ENCODE assay signal across 12 cellular contexts in the genomic region with DNA sequence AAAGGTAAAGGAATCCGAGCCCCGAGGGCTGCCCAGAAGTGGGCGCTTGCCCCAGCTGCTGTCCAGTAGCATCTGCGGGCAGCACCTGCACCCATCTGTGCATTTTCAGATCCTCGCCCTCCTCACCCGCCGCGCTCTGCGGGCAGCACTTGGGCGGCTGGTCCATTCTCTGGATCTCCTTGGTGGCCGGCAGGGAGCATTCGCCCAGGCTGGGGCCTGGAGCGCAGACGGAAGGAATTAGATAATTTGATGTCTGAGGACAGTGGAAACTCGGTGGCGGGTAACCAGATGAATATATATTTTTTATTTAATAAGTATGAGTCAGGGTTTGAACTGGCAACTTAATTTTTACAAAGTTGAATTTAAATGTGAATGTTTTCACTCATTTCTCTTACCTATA.
DNase-seq lines count a peak whose midpoint lies in the region; ATAC-seq, FAIRE-seq and TF ChIP-seq lines count a peak whose summit lies in the region.
"Had no signal": no experiment of that assay in that cellular context is flagged by ENCODE, and none has a peak within 500 bp of the region (broad histone marks: within the 10 kb centered on the region; RNA-seq: fewer than 3 reads in every experiment).

No MANE protein-coding gene starts in this region.

- H3K4me3 ChIP-seq in BLaER1 treated with 17β-estradiol and CSF1 and Interleukin-3, amounts not matched to agents 10 nM and 100 nM: peak overlapping the region in 1 of 10 experiments; percentile 36; a peak in 2 of 20 replicates
- H3K4me3 ChIP-seq in H1 (ENCODE audit: extremely low read depth in 1 of 4, insufficient read depth in 2 of 4, low read depth in 3 of 4, low read length in 4 of 4): no peak overlapping the region
- H3K4me3 ChIP-seq in PC-9: no peak overlapping the region

- H3K9me3 ChIP-seq in BLaER1 treated with 17β-estradiol and CSF1 and Interleukin-3, amounts not matched to agents 10 nM and 100 nM (replicated peaks in 1 of 11): no peaks in the 10 kb centered on the region
- no peaks in the 10 kb centered on the region for H3K9me3 ChIP-seq in H1 (ENCODE audit: insufficient read depth in 2 of 2, low read depth in 1 of 2, low read length in 1 of 2)
- no peaks in the 10 kb centered on the region for H3K9me3 ChIP-seq in PC-9 (ENCODE audit: insufficient read depth, low read depth)

- peak overlapping the region; percentile 16 to 91 (median 84); a peak in 21 of 22 replicates for H3K27ac ChIP-seq in BLaER1 treated with 17β-estradiol and CSF1 and Interleukin-3, amounts not matched to agents 10 nM and 100 nM
- H3K27ac ChIP-seq in H1 (ENCODE audit: low read depth, low read length): no peak overlapping the region
- H3K27ac ChIP-seq in PC-9: no peak overlapping the region

- no peaks in the 10 kb centered on the region for H3K27me3 ChIP-seq in BLaER1 treated with 17β-estradiol and CSF1 and Interleukin-3, amounts not matched to agents 10 nM and 100 nM
- H3K27me3 ChIP-seq in H1 (replicated peaks in 1 of 4; ENCODE audit: control insufficient read depth in 3 of 4, extremely low read depth in 1 of 4, insufficient read depth in 3 of 4, low read length in 3 of 4) (no peaks in the 10 kb centered on the region), PC-9 (ENCODE audit: insufficient read depth, low read depth) (no peaks in the 10 kb centered on the region)

- 63% methylated on average over 16 of the region's 16 CpGs; no CpG with 5 or more reads in 1 of the 2 experiments for WGBS in H1 (ENCODE audit: extremely low coverage in 1 of 2, insufficient coverage in 1 of 2, insufficient read length in 1 of 2, insufficient replicate concordance in 2 of 2, low coverage in 1 of 2, low lambda C conversion rate in 2 of 2, missing lambda C conversion rate in 1 of 2), 2 experiments

- intact Hi-C loops in left colon (cut with DNase I, micrococcal nuclease) (no loop called here), PC-9 (cut with micrococcal nuclease; ENCODE audit: unreplicated experiment) (no loop called here)

- H3F3A ChIP-seq in PC-9 (ENCODE audit: insufficient read depth, low read depth): no peaks in the 10 kb centered on the region

- TF ChIP-seq POLR2A in H1 (IDR thresholded peaks at IDR 0.05; ENCODE audit: control extremely low read depth in 1 of 2, low read depth in 2 of 2, low read length in 2 of 2): no peak

- no peak overlapping the region for H4K8ac ChIP-seq in H1 (ENCODE audit: extremely low read depth, insufficient read depth, low read length)

- peak; percentile 31 for DNase-seq in MV-4-11 (lab: John Stamatoyannopoulos, UW)
- peak in 1 of 2 experiments; percentile 54 for DNase-seq in H1 (ENCODE audit: low read depth in 1 of 2, low spot score in 2 of 2)
- no peak for DNase-seq in nephron progenitor cell
- DNase-seq in NAMALWA (ENCODE audit: low spot score): no peak
- DNase-seq in left colon: no peak
- DNase-seq in PC-9: no peak
- DNase-seq: CD4-positive, alpha-beta T cell; immature natural killer cell; stimulated activated CD4-positive, alpha-beta T cell treated with anti-CD3 and anti-CD28 coated beads, Interleukin-4, amount 100 ng/mL, for 4 hours; stimulated activated naive CD8-positive, alpha-beta T cell treated with anti-CD3 and anti-CD28 coated beads, Interleukin-15, Interleukin-2, amounts not matched to agents 100 U/mL and 50 U/mL, for 24 hours had no signal

- H3K79me2 ChIP-seq in H1 (ENCODE audit: control insufficient read depth in 1 of 2, insufficient read depth in 2 of 2, low read length in 2 of 2): no peaks in the 10 kb centered on the region
- H3K79me2 ChIP-seq in PC-9 (ENCODE audit: low read depth): no peaks in the 10 kb centered on the region

- no peak overlapping the region for H2BK5ac ChIP-seq in H1 (ENCODE audit: low read depth, low read length)

- H3K36me3 Mint-ChIP-seq in nephron progenitor cell (ENCODE audit: low read depth): no peaks in the 10 kb centered on the region

- no peak overlapping the region for H3K14ac ChIP-seq in H1 (ENCODE audit: insufficient read length)

- ATAC-seq in GM21717 (IDR thresholded peaks at IDR 0.05; ENCODE audit: unreplicated experiment) (no peak), left colon (no peak)

- H3K4me2 ChIP-seq in BLaER1 treated with 17β-estradiol and CSF1 and Interleukin-3, amounts not matched to agents 10 nM and 100 nM: peak overlapping the region; percentile 47 to 83 (median 72); a peak in 21 of 22 replicates
- H3K4me2 ChIP-seq in H1 (ENCODE audit: insufficient read depth in 1 of 2, low read depth in 2 of 2, low read length in 2 of 2) (no peak overlapping the region), PC-9 (no peak overlapping the region)

- POLR2A ChIA-PET in H1 (lab: Charles Lee; ENCODE audit: partially characterized antibody): no interaction called here
- POLR2A ChIA-PET in PC-9 (lab: Charles Lee; ENCODE audit: unreplicated experiment): no interaction called here

- H3K4me1 ChIP-seq in BLaER1 treated with 17β-estradiol and CSF1 and Interleukin-3, amounts not matched to agents 10 nM and 100 nM: peaks cover 19 to 46% (median 41%) of the 10 kb centered on the region in 10 experiments
- H3K4me1 ChIP-seq in H1 (replicated peaks in 1 of 4; ENCODE audit: control insufficient read depth in 3 of 4, insufficient read depth in 4 of 4, low read length in 3 of 4): peaks cover 0 to 4% (median 1%) of the 10 kb centered on the region in 4 experiments; a peak in 3 of 7 replicates
- peaks cover 3% of the 10 kb centered on the region; the same call in 1 of the 2 replicates for H3K4me1 ChIP-seq in PC-9 (replicated peaks; ENCODE audit: insufficient read depth)

- H2BK120ac ChIP-seq in H1 (replicated peaks; ENCODE audit: low read depth, low read length): no peak overlapping the region

- peaks cover 7% of the 10 kb centered on the region for H3K27me3 Mint-ChIP-seq in nephron progenitor cell (ENCODE audit: low read depth, poor library complexity)
- H3K27me3 Mint-ChIP-seq: CD4-positive, alpha-beta T cell had no signal

- H2BK15ac ChIP-seq in H1 (ENCODE audit: low read length): no peak overlapping the region

- no peak for FAIRE-seq in H1 (lab: Jason Lieb, UNC)

- no peak overlapping the region for H4K5ac ChIP-seq in H1 (ENCODE audit: insufficient read length, low read depth, low read length)

- H3K18ac ChIP-seq in H1 (ENCODE audit: extremely low read depth, low read length): no peak overlapping the region

- no peak overlapping the region for H2BK12ac ChIP-seq in H1 (ENCODE audit: low read depth, low read length)

- H2BK20ac ChIP-seq in H1 (ENCODE audit: low read length): no peak overlapping the region

- H2AK5ac ChIP-seq in H1 (ENCODE audit: low read depth, low read length): no peak overlapping the region

- BruUV-seq in PC-9 (replicated peaks; lab: Mats Ljungman, UMichigan): no TSS peak

- no peaks in the 10 kb centered on the region for H4K20me1 ChIP-seq in BLaER1 treated with 17β-estradiol and CSF1 and Interleukin-3, amounts not matched to agents 10 nM and 100 nM
- no peaks in the 10 kb centered on the region for H4K20me1 ChIP-seq in H1 (replicated peaks in 1 of 2; ENCODE audit: control insufficient read depth in 1 of 2, insufficient read depth in 2 of 2, low read length in 2 of 2)
- H4K20me1 ChIP-seq in PC-9 (ENCODE audit: insufficient read depth): no peaks in the 10 kb centered on the region

- TF ChIP-seq RAD21 in H1 (IDR thresholded peaks at IDR 0.05 in 1 of 2, conservative IDR thresholded peaks at IDR 0.05 in 1 of 2; ENCODE audit: low read depth in 2 of 2, low read length in 2 of 2): peak in 1 of 2 experiments; percentile 48; a peak in 1 of 4 replicates

- no peak overlapping the region for H3K27ac Mint-ChIP-seq in nephron progenitor cell
- H3K27ac Mint-ChIP-seq: CD4-positive, alpha-beta T cell had no signal

- H3K9ac ChIP-seq in BLaER1 treated with 17β-estradiol and CSF1 and Interleukin-3, amounts not matched to agents 10 nM and 100 nM: peak overlapping the region in 10 of 11 experiments; percentile 15 to 77 (median 73); a peak in 19 of 22 replicates
- H3K9ac ChIP-seq in H1 (replicated peaks in 1 of 4; ENCODE audit: extremely low read depth in 1 of 4, low read depth in 3 of 4, low read length in 3 of 4): no peak overlapping the region

- H3K36me3 ChIP-seq in BLaER1 treated with 17β-estradiol and CSF1 and Interleukin-3, amounts not matched to agents 10 nM and 100 nM: no peaks in the 10 kb centered on the region
- H3K36me3 ChIP-seq in H1 (ENCODE audit: control insufficient read depth in 2 of 4, insufficient read depth in 4 of 4, low read length in 3 of 4): no peaks in the 10 kb centered on the region
- no peaks in the 10 kb centered on the region for H3K36me3 ChIP-seq in PC-9 (ENCODE audit: low read depth)

- H3K79me1 ChIP-seq in H1 (ENCODE audit: low read depth, low read length): no peaks in the 10 kb centered on the region

- H3K4me3 Mint-ChIP-seq in nephron progenitor cell: no peak overlapping the region
- H3K4me3 Mint-ChIP-seq: CD4-positive, alpha-beta T cell; immature natural killer cell had no signal

- H3K23me2 ChIP-seq in H1 (ENCODE audit: low read depth, low read length): no peaks in the 10 kb centered on the region

- H3K4me1 Mint-ChIP-seq in nephron progenitor cell: peaks cover 78% of the 10 kb centered on the region

- TF ChIP-seq EP300 in H1 (IDR thresholded peaks at IDR 0.05; ENCODE audit: borderline replicate concordance in 1 of 2, low read depth in 2 of 2, low read length in 2 of 2): no peak

- H3K56ac ChIP-seq in H1 (replicated peaks; ENCODE audit: insufficient read length, low read depth, low read length): no peak overlapping the region

- no peak overlapping the region for H3K4ac ChIP-seq in H1 (replicated peaks; ENCODE audit: insufficient read length, low read depth, low read length)

- H4K91ac ChIP-seq in H1 (replicated peaks; ENCODE audit: insufficient read length, low read length): no peak overlapping the region

- no peak overlapping the region for H2AFZ ChIP-seq in H1 (ENCODE audit: low read length)
- no peak overlapping the region for H2AFZ ChIP-seq in PC-9

- no peaks in the 10 kb centered on the region for H3K9me3 Mint-ChIP-seq in nephron progenitor cell
- H3K9me3 Mint-ChIP-seq: CD4-positive, alpha-beta T cell; immature natural killer cell had no signal

- TF ChIP-seq CTCF in H1 (IDR thresholded peaks at IDR 0.05; ENCODE audit: control extremely low read depth in 1 of 3, insufficient read depth in 1 of 3, low read depth in 1 of 3, low read length in 3 of 3): peak; percentile 37 to 46 (median 45)
- TF ChIP-seq CTCF in nephron progenitor cell (IDR thresholded peaks at IDR 0.05): peak; percentile 42
- no peak for TF ChIP-seq CTCF in PC-9 (conservative IDR thresholded peaks at IDR 0.05)

- H3K23ac ChIP-seq in H1 (ENCODE audit: insufficient read length): no peak overlapping the region

- CTCF ChIA-PET in H1 (lab: Charles Lee; ENCODE audit: partially characterized antibody): interaction anchor here (1.2 to 1.4 kb wide), 2 partner anchors 10 to 139 kb away, joined by 4 to 7 read pairs; no protein-coding TSS in a partner anchor
- CTCF ChIA-PET in PC-9 (lab: Charles Lee): no interaction called here

- no peaks in the 10 kb centered on the region for H3K9me2 ChIP-seq in PC-9 (ENCODE audit: insufficient read depth)

TF ChIP-seq in H1, 55 proteins besides CTCF, POLR2A, EP300 and RAD21 (continues in another document):
- TF ChIP-seq SIRT6 (IDR thresholded peaks at IDR 0.05; ENCODE audit: low read length): no peak
- TF ChIP-seq CREB1 (IDR thresholded peaks at IDR 0.05): no peak
- TF ChIP-seq HDAC6 (IDR thresholded peaks at IDR 0.05; ENCODE audit: low read depth, low read length): no peak
- TF ChIP-seq TEAD4 (IDR thresholded peaks at IDR 0.05; ENCODE audit: low read depth, low read length): no peak
- no peak for TF ChIP-seq CHD2 (IDR thresholded peaks at IDR 0.05; ENCODE audit: low read length)

Comparison
In these comparisons a context has a peak if more than half of its experiments do, and no peak if none do; other contexts are left out.
1. H3K27ac ChIP-seq: peak in BLaER1 treated with 17β-estradiol and CSF1 and Interleukin-3, amounts not matched to agents 10 nM and 100 nM (11 of 11); none in H1 (single experiment) and PC-9 (single experiment).
2. H3K4me2 ChIP-seq: peak in BLaER1 treated with 17β-estradiol and CSF1 and Interleukin-3, amounts not matched to agents 10 nM and 100 nM (11 of 11); none in H1 (0 of 2) and PC-9 (single experiment).
3. H3K9ac ChIP-seq: peak in BLaER1 treated with 17β-estradiol and CSF1 and Interleukin-3, amounts not matched to agents 10 nM and 100 nM (10 of 11); none in H1 (0 of 4).